Comparison of ENCODE assay signal across 1 cellular context in the genomic region with DNA sequence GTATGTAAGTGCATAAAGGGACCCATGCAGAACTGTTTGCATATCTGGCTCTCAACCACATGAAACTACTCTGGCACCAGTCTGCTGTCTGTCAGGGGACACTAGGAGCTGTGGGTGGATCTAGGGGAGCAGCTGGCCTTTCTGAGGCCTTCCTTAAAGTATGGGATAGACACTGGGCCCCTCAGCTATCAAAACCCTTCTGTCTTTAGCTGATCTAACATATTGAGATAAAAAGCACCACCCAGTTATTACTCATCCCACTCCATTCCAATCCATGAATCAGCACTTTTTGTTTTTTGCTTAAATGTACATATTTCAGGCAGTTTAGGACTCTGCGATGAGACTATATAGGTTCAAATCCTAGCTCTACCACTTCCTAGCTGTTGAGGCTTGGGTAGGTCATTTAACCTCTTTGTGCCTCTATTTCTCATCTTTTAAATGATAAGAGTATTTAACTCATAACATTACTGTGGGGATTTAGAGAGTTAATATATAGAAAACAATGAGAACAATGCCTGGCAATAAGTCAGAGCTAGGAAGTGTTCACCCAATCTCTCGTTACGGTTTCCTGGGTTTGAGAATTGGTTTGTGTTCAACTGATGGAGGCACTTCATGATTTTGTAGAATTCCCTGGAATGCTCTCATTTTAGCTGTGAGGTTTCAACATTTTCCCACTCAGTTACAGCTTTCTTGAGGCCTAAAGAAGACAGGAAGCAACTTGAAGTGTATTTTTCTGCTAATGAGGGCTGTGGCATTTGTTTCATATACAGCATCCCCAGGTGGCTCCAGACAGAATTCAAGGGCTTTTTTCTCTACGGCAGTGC.
TF ChIP-seq lines count a peak whose summit lies in the region.

No MANE protein-coding gene starts in this region.

TF ChIP-seq in K562, 482 proteins besides CTCF, POLR2A, EP300 and RAD21 (continued from another document):
- peak; percentile 48; the same call in 1 of the 2 replicates for TF ChIP-seq NCOA1 (IDR thresholded peaks at IDR 0.05; ENCODE audit: low read depth)
- TF ChIP-seq, protein P1, sequence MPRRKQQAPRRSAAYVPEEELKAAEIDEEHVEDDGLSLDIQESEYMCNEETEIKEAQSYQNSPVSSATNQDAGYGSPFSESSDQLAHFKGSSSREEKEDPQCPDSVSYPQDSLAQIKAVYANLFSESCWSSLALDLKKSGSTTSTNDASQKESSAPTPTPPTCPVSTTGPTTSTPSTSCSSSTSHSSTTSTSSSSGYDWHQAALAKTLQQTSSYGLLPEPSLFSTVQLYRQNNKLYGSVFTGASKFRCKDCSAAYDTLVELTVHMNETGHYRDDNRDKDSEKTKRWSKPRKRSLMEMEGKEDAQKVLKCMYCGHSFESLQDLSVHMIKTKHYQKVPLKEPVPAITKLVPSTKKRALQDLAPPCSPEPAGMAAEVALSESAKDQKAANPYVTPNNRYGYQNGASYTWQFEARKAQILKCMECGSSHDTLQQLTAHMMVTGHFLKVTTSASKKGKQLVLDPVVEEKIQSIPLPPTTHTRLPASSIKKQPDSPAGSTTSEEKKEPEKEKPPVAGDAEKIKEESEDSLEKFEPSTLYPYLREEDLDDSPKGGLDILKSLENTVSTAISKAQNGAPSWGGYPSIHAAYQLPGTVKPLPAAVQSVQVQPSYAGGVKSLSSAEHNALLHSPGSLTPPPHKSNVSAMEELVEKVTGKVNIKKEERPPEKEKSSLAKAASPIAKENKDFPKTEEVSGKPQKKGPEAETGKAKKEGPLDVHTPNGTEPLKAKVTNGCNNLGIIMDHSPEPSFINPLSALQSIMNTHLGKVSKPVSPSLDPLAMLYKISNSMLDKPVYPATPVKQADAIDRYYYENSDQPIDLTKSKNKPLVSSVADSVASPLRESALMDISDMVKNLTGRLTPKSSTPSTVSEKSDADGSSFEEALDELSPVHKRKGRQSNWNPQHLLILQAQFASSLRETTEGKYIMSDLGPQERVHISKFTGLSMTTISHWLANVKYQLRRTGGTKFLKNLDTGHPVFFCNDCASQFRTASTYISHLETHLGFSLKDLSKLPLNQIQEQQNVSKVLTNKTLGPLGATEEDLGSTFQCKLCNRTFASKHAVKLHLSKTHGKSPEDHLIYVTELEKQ (CRISPR knock-in tag; IDR thresholded peaks at IDR 0.05) = no peak
- no peak for TF ChIP-seq MXI1 (IDR thresholded peaks at IDR 0.05; ENCODE audit: low read depth, low read length)
